ENCODE assay signal across 8 cellular contexts in the genomic region with DNA sequence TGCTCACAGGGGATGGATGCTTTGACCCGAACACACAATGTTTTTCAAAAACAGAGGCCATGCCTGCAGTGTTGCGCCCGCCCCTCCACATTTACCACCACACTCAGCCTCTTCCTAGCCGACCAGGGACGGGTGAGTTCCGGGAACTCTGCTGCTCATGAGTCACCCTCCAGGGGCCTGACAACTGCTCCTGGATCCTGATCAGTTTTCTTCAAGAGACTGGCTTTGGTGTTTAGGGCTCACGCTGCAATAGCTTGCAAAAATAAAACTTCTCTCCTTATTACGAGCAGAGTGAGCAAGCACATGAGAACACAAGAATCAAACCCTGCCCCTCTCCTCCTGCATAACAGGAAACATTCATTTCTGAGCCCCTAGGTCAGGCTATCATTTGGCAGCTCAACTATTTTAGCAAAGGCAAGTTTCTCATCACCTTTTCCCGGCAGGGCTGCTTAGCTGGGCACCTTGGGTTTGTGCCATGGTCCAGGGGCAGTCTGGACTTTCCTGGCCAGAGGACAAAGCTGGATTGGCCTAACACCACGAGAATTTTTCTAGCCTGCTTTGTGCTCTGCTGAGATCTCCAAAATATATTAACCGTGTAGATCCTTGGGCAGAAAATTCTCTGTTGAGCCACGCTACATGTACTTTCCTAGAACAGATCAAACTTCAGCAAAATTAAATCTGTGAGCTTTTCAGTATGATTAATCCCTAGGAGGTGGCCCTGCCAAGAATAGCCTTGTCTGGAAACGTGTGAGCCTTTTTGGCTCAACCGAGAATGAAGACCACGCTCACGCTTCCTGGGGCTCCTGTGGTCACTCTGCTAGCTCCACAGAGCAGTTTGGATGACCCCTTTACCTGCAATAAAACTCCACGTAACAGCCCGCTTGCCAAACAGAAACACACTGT. TPM values are rescaled to one million over a fixed set of nuclear protein-coding genes. Genes with fewer than 3 reads are reported as not detected.
DNase-seq lines count a peak whose midpoint lies in the region; ATAC-seq and TF ChIP-seq lines count a peak whose summit lies in the region.

No MANE protein-coding gene starts in this region.

- peak in 1 of 2 donors; percentile 78 for TF ChIP-seq EP300 in tibial nerve (IDR thresholded peaks at IDR 0.05)

- H3K27ac Mint-ChIP-seq in MCF 10A (ENCODE audit: low read depth, unreplicated experiment), result peak overlapping the region; percentile 88

- intact Hi-C loops in MCF 10A (cut with micrococcal nuclease), result loop anchor here (2.0 to 5.0 kb wide), 3 partner anchors 53 to 220 kb away; a partner anchor contains a TSS

- H3K9me3 Mint-ChIP-seq in MCF 10A (ENCODE audit: unreplicated experiment), result no peaks in the 10 kb centered on the region

- H3K36me3 ChIP-seq in Karpas-422 (ENCODE audit: insufficient read depth, low read length), result no peaks in the 10 kb centered on the region
- H3K36me3 ChIP-seq in tibial nerve, result no peaks in the 10 kb centered on the region

- CTCF ChIA-PET in MCF 10A (lab: Yijun Ruan, JAX), result interaction anchor here (0.5 to 7.0 kb wide), 19 partner anchors 8 to 1344 kb away, joined by 3 to 74 read pairs (median 3); a partner anchor contains a TSS

- no peaks in the 10 kb centered on the region for H3K9me3 ChIP-seq in Karpas-422 (ENCODE audit: low read length)
- H3K9me3 ChIP-seq in tibial nerve, result peaks cover 0 to 6% (median 0%) of the 10 kb centered on the region in 4 donors

- peak overlapping the region; percentile 46 for H3K4me3 Mint-ChIP-seq in MCF 10A (ENCODE audit: unreplicated experiment)

- TF ChIP-seq POLR2A in tibial nerve (IDR thresholded peaks at IDR 0.05), result no peak

- H3K27ac ChIP-seq in Karpas-422 (ENCODE audit: low read length) (peak overlapping the region; percentile 62), tibial nerve (peak overlapping the region; percentile 32 to 88 (median 62))

- no TSS peak for BruUV-seq in MCF 10A (replicated peaks; lab: Mats Ljungman, UMichigan)

- no peaks in the 10 kb centered on the region for H3K36me3 Mint-ChIP-seq in MCF 10A (ENCODE audit: insufficient read depth, unreplicated experiment)

- H3K4me1 Mint-ChIP-seq in MCF 10A (ENCODE audit: insufficient read depth, unreplicated experiment), result peaks cover 19% of the 10 kb centered on the region

- DNase-seq in A172 (ENCODE audit: low spot score) (peak; percentile 72), Karpas-422 (peak; percentile 61), MCF 10A (ENCODE audit: unreplicated experiment) (peak; percentile 88), medulla oblongata (ENCODE audit: extremely low spot score) (peak; percentile 64), tibial nerve (ENCODE audit: low spot score in 2 of 2) (peak; percentile 61 to 69), HuH-7.5 (ENCODE audit: low spot score) (no peak), NCI-H1436 treated with DMSO at 0.1 percent for 48 hours (lab: John Stamatoyannopoulos, UW) (no peak)

- peak overlapping the region; percentile 55 for H3K9ac ChIP-seq in Karpas-422 (ENCODE audit: low read length)

- H3K9me2 ChIP-seq in Karpas-422 (replicated peaks; ENCODE audit: insufficient read depth, low read length), result no peaks in the 10 kb centered on the region

- no peaks in the 10 kb centered on the region for H3K79me2 ChIP-seq in Karpas-422 (ENCODE audit: low read length)

- H3K27me3 ChIP-seq in Karpas-422 (ENCODE audit: low read length), result no peaks in the 10 kb centered on the region
- H3K27me3 ChIP-seq in tibial nerve, result no peaks in the 10 kb centered on the region

- POLR2A ChIA-PET in MCF 10A (lab: Yijun Ruan, JAX), result interaction anchor here (0.7 to 5.5 kb wide), 9 partner anchors 36 to 325 kb away, joined by 3 to 28 read pairs (median 5); a partner anchor contains a TSS

- H2AFZ ChIP-seq in Karpas-422 (ENCODE audit: low read length), result peak overlapping the region; percentile 45

- TF ChIP-seq CTCF in MCF 10A (IDR thresholded peaks at IDR 0.05; ENCODE audit: unreplicated experiment) (no peak), tibial nerve (IDR thresholded peaks at IDR 0.05) (no peak)

- no peaks in the 10 kb centered on the region for H3K27me3 Mint-ChIP-seq in MCF 10A (ENCODE audit: insufficient read depth, unreplicated experiment)

- H3K4me3 ChIP-seq in Karpas-422 (ENCODE audit: low read length) (no peak overlapping the region), tibial nerve (no peak overlapping the region)

- H3K4me1 ChIP-seq in Karpas-422 (ENCODE audit: low read length) (peaks cover 46% of the 10 kb centered on the region), tibial nerve (peaks cover 0 to 41% (median 20%) of the 10 kb centered on the region in 4 donors)

- no peaks in the 10 kb centered on the region for H4K20me1 ChIP-seq in Karpas-422 (ENCODE audit: insufficient read depth, low read depth, low read length)

- H3K4me2 ChIP-seq in Karpas-422 (ENCODE audit: low read depth, low read length, poor library complexity, severe bottlenecking), result peak overlapping the region; percentile 53

- ATAC-seq in HG03135 (IDR thresholded peaks at IDR 0.05; ENCODE audit: unreplicated experiment), result no peak

- WGBS in tibial nerve, 2 donors, result 30% methylated on average over 18 of the region's 18 CpGs

RNA-seq across cellular contexts. Expression of a gene that starts 52.7 kb away (rescaled TPM):
- 0.47 and 1.9 TPM in 2 replicates for total RNA-seq in A172 (2014; rRNA removed; shearing (Covaris generic))
- total RNA-seq in Karpas-422 (2014; rRNA removed; shearing (Covaris generic); ENCODE audit: low replicate concordance), result 3.2 and 3.9 TPM in 2 replicates
- 0.12 TPM in 1 of 2 replicates, not detected in the other for total RNA-seq in MCF 10A (2022)
- total RNA-seq in tibial nerve, result not detected

Comparison
In these comparisons a context has a peak if more than half of its experiments do, and no peak if none do; other contexts are left out.
1. DNase-seq: peak in A172 (single experiment), Karpas-422 (single experiment), MCF 10A (single experiment), medulla oblongata (single experiment) and tibial nerve (2 of 2); none in HuH-7.5 (single experiment) and NCI-H1436 treated with DMSO at 0.1 percent for 48 hours (single experiment).